8 cellular contexts compared by ENCODE assay signal in the genomic region with DNA sequence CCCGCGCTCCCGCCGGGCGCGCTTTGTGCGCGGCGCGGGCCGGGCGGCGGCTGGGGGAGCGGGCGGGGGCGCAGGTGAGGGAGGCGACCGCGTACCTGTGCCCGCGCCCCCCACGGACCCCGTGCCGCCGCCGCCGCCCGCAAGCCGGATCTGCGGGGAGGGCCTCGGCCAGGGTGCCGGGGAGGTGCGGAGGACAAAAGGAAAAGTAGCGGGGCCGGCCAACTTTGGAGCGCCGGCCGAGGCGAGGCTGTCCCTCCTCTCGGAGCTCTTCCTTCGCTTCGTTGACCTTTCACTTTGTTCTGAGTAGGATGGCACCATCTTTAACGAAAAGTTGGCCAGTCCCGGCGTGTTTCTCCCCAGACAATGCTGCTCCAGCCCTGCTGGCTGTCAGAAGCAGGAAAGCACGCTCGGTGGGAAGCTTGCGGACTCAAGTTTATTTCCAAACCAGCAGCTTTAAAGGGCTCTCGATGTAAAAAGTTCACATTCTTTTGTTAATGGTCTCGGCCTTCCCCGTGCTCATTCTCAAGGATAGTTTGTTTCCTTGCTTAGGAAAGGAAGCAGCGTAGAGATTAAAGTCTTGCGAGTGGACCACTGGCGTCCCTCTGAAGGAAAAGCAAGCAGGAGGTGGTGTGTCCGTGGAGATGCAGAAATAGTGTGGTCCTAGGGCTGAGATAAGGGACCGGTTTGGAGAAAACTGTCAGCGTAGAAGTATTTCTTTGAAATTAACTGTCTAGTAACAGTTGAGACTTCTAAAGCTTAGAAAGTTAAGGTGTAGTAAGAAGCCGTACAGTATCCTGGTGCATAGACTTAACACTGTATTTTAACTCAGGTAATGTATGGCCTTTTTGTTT. TPM values are rescaled to one million over a fixed set of nuclear protein-coding genes. Genes with fewer than 3 reads are reported as not detected.
A peak's percentile ranks its signal among the peaks of the same experiment; 100 is the strongest.
DNase-seq lines count a peak whose midpoint lies in the region; ATAC-seq and TF ChIP-seq lines count a peak whose summit lies in the region.

No MANE protein-coding gene starts in this region.

- peaks cover 33% of the 10 kb centered on the region for H3F3A ChIP-seq in PC-9 (ENCODE audit: insufficient read depth, low read depth)

- TF ChIP-seq CTCF in PC-9 (conservative IDR thresholded peaks at IDR 0.05) (no peak), body of pancreas (IDR thresholded peaks at IDR 0.05) (no peak)

- H2AFZ ChIP-seq in PC-9, result peak overlapping the region; percentile 84; the same call in 1 of the 2 replicates

- H3K27me3 ChIP-seq in PC-9 (ENCODE audit: insufficient read depth, low read depth) (no peaks in the 10 kb centered on the region), body of pancreas (no peaks in the 10 kb centered on the region)

- ATAC-seq in HG02642 (IDR thresholded peaks at IDR 0.05; ENCODE audit: poor library complexity, unreplicated experiment), result peak; percentile 20
- peak; percentile 1 for ATAC-seq in body of pancreas

- H3K4me2 ChIP-seq in PC-9, result peak overlapping the region; percentile 75

- CTCF ChIA-PET in PC-9 (lab: Charles Lee), result interaction anchor here (1.0 kb wide), 1 partner anchor 31 kb away, joined by 3 read pairs; no protein-coding TSS in a partner anchor

- H3K36me3 ChIP-seq in PC-9 (ENCODE audit: low read depth) (peaks cover 5% of the 10 kb centered on the region; the same call in 1 of the 2 replicates), body of pancreas (replicated peaks in 1 of 2; ENCODE audit: insufficient read depth in 1 of 2, low read depth in 2 of 2) (peaks cover 0 to 4% of the 10 kb centered on the region in 2 donors)

- H3K27ac ChIP-seq in PC-9 (peak overlapping the region; percentile 64), body of pancreas (peak overlapping the region; percentile 64 to 85 (median 74))

- peaks cover 33% of the 10 kb centered on the region for H3K4me1 ChIP-seq in PC-9 (replicated peaks; ENCODE audit: insufficient read depth)
- H3K4me1 ChIP-seq in body of pancreas, result peaks cover 30% of the 10 kb centered on the region

- H3K79me2 ChIP-seq in PC-9 (ENCODE audit: low read depth), result peaks cover 75% of the 10 kb centered on the region

- no peaks in the 10 kb centered on the region for H3K9me2 ChIP-seq in PC-9 (ENCODE audit: insufficient read depth)

- H3K4me3 ChIP-seq in PC-9, result peak overlapping the region; percentile 65
- peak overlapping the region; percentile 31 to 53 for H3K4me3 ChIP-seq in body of pancreas

- WGBS in body of pancreas, 2 donors, result 1% methylated on average over 14 to 39 of the region's 58 CpGs

- H3K9me3 ChIP-seq in PC-9 (ENCODE audit: insufficient read depth, low read depth) (no peaks in the 10 kb centered on the region), body of pancreas (no peaks in the 10 kb centered on the region)

- no TSS peak for BruUV-seq in PC-9 (replicated peaks; lab: Mats Ljungman, UMichigan)

- H4K20me1 ChIP-seq in PC-9 (ENCODE audit: insufficient read depth), result peaks cover 30% of the 10 kb centered on the region

- POLR2A ChIA-PET in PC-9 (lab: Charles Lee; ENCODE audit: unreplicated experiment), result interaction anchor here (0.6 kb wide), 1 partner anchor 14 kb away, joined by 6 read pairs; a partner anchor contains a TSS

- TF ChIP-seq POLR2A in body of pancreas (IDR thresholded peaks at IDR 0.05), result peak in 1 of 3 donors; percentile 18

- intact Hi-C loops in PC-9 (cut with micrococcal nuclease; ENCODE audit: unreplicated experiment), result loop anchor here (2.0 to 10.0 kb wide), 2 partner anchors 29 to 185 kb away; a partner anchor contains a TSS
- intact Hi-C loops in body of pancreas (cut with DNase I), result no loop called here

- DNase-seq in stimulated activated CD4-positive, alpha-beta T cell treated with anti-CD3 and anti-CD28 coated beads, Interleukin-15, amount 100 ng/mL, for 24 hours, result peak; percentile 54
- DNase-seq in stimulated activated CD4-positive, alpha-beta T cell treated with anti-CD3 and anti-CD28 coated beads, Interleukin-1b, Interleukin-23, amount 100 ng/mL, for 48 hours, result no peak
- peak; percentile 40 to 53 for DNase-seq in PC-9
- peak in 3 of 4 donors; percentile 35 to 46 (median 44) for DNase-seq in body of pancreas
- DNase-seq in iris pigment epithelial cell (ENCODE audit: low read depth), result peak; percentile 50
- DNase-seq in stimulated activated CD8-positive, alpha-beta memory T cell treated with anti-CD3 and anti-CD28 coated beads, Interleukin-4, amount 100 ng/mL, for 48 hours, result peak; percentile 59
- DNase-seq in H4 (ENCODE audit: low spot score), result no peak

RNA-seq across cellular contexts. Expression of a gene that starts 0.7 kb away (rescaled TPM):
- total RNA-seq in PC-9 (2021), result 111 and 116 TPM in 2 replicates
- total RNA-seq in body of pancreas, result 10 to 100 TPM; 41.0 to 65.9 TPM
- total RNA-seq in H4 (2014; rRNA removed; shearing (Covaris generic)), result 18.6 and 19.5 TPM in 2 replicates

RNA-seq across cellular contexts. Expression of a gene that starts 14.0 kb away (rescaled TPM):
- 116 and 127 TPM in 2 replicates for total RNA-seq in PC-9 (2021)
- total RNA-seq in body of pancreas, result 10 to 100 TPM; 78.1 to 93.6 TPM
- total RNA-seq in H4 (2014; rRNA removed; shearing (Covaris generic)), result 11.6 and 26.5 TPM in 2 replicates

RNA-seq across cellular contexts. Expression of a gene that starts 29.2 kb away (rescaled TPM):
- total RNA-seq in PC-9 (2021), result 47.7 and 49.2 TPM in 2 replicates
- 1 to 10 TPM; 6.6 to 8.8 TPM for total RNA-seq in body of pancreas
- total RNA-seq in H4 (2014; rRNA removed; shearing (Covaris generic)), result 21.3 and 26.8 TPM in 2 replicates

RNA-seq across cellular contexts. Expression of a gene that starts 40.7 kb away (rescaled TPM):
- total RNA-seq in PC-9 (2021) (48.5 and 52.2 TPM in 2 replicates), body of pancreas (10 to 100 TPM; 44.4 to 46.5 TPM)
- 15.3 and 16.1 TPM in 2 replicates for total RNA-seq in H4 (2014; rRNA removed; shearing (Covaris generic))

Comparison
In these comparisons a context has a peak if more than half of its experiments do, and no peak if none do; other contexts are left out.
1. DNase-seq: peak in stimulated activated CD4-positive, alpha-beta T cell treated with anti-CD3 and anti-CD28 coated beads, Interleukin-15, amount 100 ng/mL, for 24 hours (single experiment), PC-9 (2 of 2), body of pancreas (3 of 4), iris pigment epithelial cell (single experiment) and stimulated activated CD8-positive, alpha-beta memory T cell treated with anti-CD3 and anti-CD28 coated beads, Interleukin-4, amount 100 ng/mL, for 48 hours (single experiment); none in stimulated activated CD4-positive, alpha-beta T cell treated with anti-CD3 and anti-CD28 coated beads, Interleukin-1b, Interleukin-23, amount 100 ng/mL, for 48 hours (single experiment) and H4 (single experiment).